7 cellular contexts compared by ENCODE assay signal in the genomic region with DNA sequence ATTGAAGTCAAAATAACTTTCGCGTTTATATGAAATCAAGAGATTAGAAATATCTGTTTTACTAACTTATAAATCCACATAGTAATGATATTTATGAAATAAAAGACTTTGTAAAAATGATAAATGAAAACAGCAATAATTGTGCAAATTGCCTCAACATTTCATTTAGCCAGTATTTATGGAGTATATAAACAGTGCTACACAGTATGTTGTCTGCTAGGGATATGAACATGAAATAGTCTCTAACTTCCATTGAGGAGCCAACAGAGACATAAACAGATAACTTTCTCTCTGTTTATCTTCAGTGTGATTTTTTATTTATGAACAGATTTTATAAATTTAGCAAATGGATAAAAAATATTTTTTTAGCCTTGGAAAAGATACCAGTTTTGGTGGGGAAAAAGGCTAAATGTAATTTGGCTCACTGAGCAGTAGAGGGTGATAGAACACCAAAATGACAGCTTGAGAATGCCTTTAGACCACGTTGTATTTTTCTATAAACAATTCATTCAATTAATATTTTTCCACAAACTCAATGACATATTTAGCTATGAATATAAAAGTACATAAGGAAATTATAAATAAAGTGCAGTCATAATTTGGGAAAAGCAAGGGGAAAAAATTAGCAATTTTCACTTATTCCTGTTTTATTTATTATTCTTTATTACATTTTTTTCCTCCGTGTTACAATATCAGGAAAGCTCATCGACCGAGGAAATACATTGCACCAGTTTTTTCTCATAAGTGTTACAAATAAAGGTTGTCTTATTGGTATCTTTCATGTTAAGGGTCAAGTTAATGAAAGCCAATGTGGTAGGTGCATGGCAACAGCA. TPM values are rescaled to one million over a fixed set of nuclear protein-coding genes. Genes with fewer than 3 reads are reported as not detected.
A peak's percentile ranks its signal among the peaks of the same experiment; 100 is the strongest.
DNase-seq lines count a peak whose midpoint lies in the region; ATAC-seq and TF ChIP-seq lines count a peak whose summit lies in the region.

No MANE protein-coding gene starts in this region.

- H3K36me3 ChIP-seq in SK-N-SH (replicated peaks in 1 of 2; ENCODE audit: control insufficient read depth in 1 of 2, insufficient read depth in 2 of 2, low read length in 1 of 2) (no peaks in the 10 kb centered on the region), prostate gland (no peaks in the 10 kb centered on the region)

- H3K27ac ChIP-seq in SK-N-SH (ENCODE audit: low read depth in 2 of 2, low read length in 1 of 2) (no peak overlapping the region), prostate gland (no peak overlapping the region)

- no peak overlapping the region for H2AFZ ChIP-seq in SK-N-SH (ENCODE audit: low read depth)

- peak; percentile 96 for TF ChIP-seq RAD21 in SK-N-SH (IDR thresholded peaks at IDR 0.05; ENCODE audit: low read length)

- H3F3A ChIP-seq in SK-N-SH (replicated peaks; ENCODE audit: insufficient read depth), result no peaks in the 10 kb centered on the region

- H3K79me2 ChIP-seq in SK-N-SH (ENCODE audit: insufficient read depth), result no peaks in the 10 kb centered on the region

- DNase-seq in GM10248 (ENCODE audit: extremely low spot score), result no peak
- DNase-seq in Kasumi-1 (lab: John Stamatoyannopoulos, UW), result peak; percentile 55 to 72
- peak; percentile 41 for DNase-seq in SK-N-SH
- peak; percentile 53 for DNase-seq in fibroblast of villous mesenchyme (ENCODE audit: low read depth)
- DNase-seq in prostate gland (ENCODE audit: low spot score), result no peak
- no peak for DNase-seq in activated T-cell treated with anti-CD3 and anti-CD28 coated beads, Interleukin-2, amount 50 U/mL, for 1 hour

- intact Hi-C loops in prostate gland (cut with DNase I), result no loop called here

- TF ChIP-seq CTCF in GM10248 (IDR thresholded peaks at IDR 0.05; ENCODE audit: control extremely low read depth, extremely low read depth, low read depth, missing control alignments) (peak; percentile 82), SK-N-SH (IDR thresholded peaks at IDR 0.05) (peak; percentile 96), fibroblast of villous mesenchyme (IDR thresholded peaks at IDR 0.05; ENCODE audit: insufficient read depth, low read depth, low read length) (peak; percentile 81), prostate gland (IDR thresholded peaks at IDR 0.05) (peak; percentile 55 to 92 (median 72))

- H3K4me1 ChIP-seq in SK-N-SH (ENCODE audit: control insufficient read depth in 1 of 2, insufficient read depth in 2 of 2, low read depth in 1 of 2, low read length in 1 of 2) (no peaks in the 10 kb centered on the region; a peak in 1 of 4 replicates), prostate gland (replicated peaks) (no peaks in the 10 kb centered on the region)

- H3K4me2 ChIP-seq in SK-N-SH, result peak overlapping the region; percentile 44; the same call in 1 of the 2 replicates

- POLR2A ChIA-PET in GM10248 (lab: Yijun Ruan, JAX) (no interaction called here), SK-N-SH (lab: Yijun Ruan, JAX) (interaction anchor here (0.8 kb wide), 1 partner anchor 49 kb away, joined by 3 read pairs; no protein-coding TSS in a partner anchor)

- no peak for TF ChIP-seq EP300 in SK-N-SH (IDR thresholded peaks at IDR 0.05; ENCODE audit: borderline replicate concordance in 1 of 2, low read depth in 1 of 2, low read length in 1 of 2)

- H3K4me3 ChIP-seq in SK-N-SH (ENCODE audit: low read depth in 2 of 2, low read length in 1 of 2) (peak overlapping the region in 1 of 2 experiments; percentile 37; a peak in 1 of 4 replicates), fibroblast of villous mesenchyme (ENCODE audit: low read depth, low read length) (no peak overlapping the region), prostate gland (no peak overlapping the region)

- H3K9ac ChIP-seq in SK-N-SH, result no peak overlapping the region

- ATAC-seq in GM18519 (IDR thresholded peaks at IDR 0.05; ENCODE audit: low FRiP score, unreplicated experiment), result no peak

- no peak for TF ChIP-seq POLR2A in prostate gland (IDR thresholded peaks at IDR 0.05)

- CTCF ChIA-PET in GM10248 (lab: Yijun Ruan, JAX) (interaction anchor here (0.6 to 10.8 kb wide), 20 partner anchors 8 to 618 kb away, joined by 3 to 179 read pairs (median 4); partner anchors contain the start of genes EEIG2 and PRPF38B), SK-N-SH (lab: Yijun Ruan, JAX) (interaction anchor here (0.6 to 3.4 kb wide), 35 partner anchors 10 to 735 kb away, joined by 3 to 80 read pairs (median 5); partner anchors contain the start of genes EEIG2 and PRPF38B)

- H3K9me3 ChIP-seq in SK-N-SH, result no peaks in the 10 kb centered on the region
- H3K9me3 ChIP-seq in prostate gland, result no peaks in the 10 kb centered on the region

- no peaks in the 10 kb centered on the region for H3K27me3 ChIP-seq in SK-N-SH (ENCODE audit: insufficient read depth)
- no peaks in the 10 kb centered on the region for H3K27me3 ChIP-seq in prostate gland (replicated peaks; ENCODE audit: insufficient read depth)

- 44% methylated on average over 6 of the region's 6 CpGs for WGBS in SK-N-SH (ENCODE audit: low lambda C conversion rate)
- WGBS in prostate gland, result 39% methylated on average over 6 of the region's 6 CpGs

- no peaks in the 10 kb centered on the region for H3K9me2 ChIP-seq in SK-N-SH

- H4K20me1 ChIP-seq in SK-N-SH (ENCODE audit: insufficient read depth), result no peaks in the 10 kb centered on the region

TF ChIP-seq in SK-N-SH, 30 proteins besides CTCF, POLR2A, EP300 and RAD21:
- TF ChIP-seq GATA2 (CRISPR knock-in tag; IDR thresholded peaks at IDR 0.05), result no peak
- TF ChIP-seq MXI1 (IDR thresholded peaks at IDR 0.05; ENCODE audit: low read depth, low read length), result peak; percentile 62; the same call in 1 of the 2 replicates
- peak; percentile 92 for TF ChIP-seq SMC3 (IDR thresholded peaks at IDR 0.05; ENCODE audit: low read depth, low read length)
- no peak for TF ChIP-seq NFIC (IDR thresholded peaks at IDR 0.05; ENCODE audit: borderline replicate concordance)
- TF ChIP-seq RXRA (IDR thresholded peaks at IDR 0.05; ENCODE audit: borderline replicate concordance, low read depth), result no peak
- no peak for TF ChIP-seq REST (IDR thresholded peaks at IDR 0.05; ENCODE audit: low read depth, low read length)

RNA-seq across cellular contexts. Expression of gene EEIG2, which starts 47.4 kb away (rescaled TPM):
- 2.9 and 3.1 TPM in 2 replicates for polyA plus RNA-seq in SK-N-SH (2012; rRNA removed)
- 4.0 and 4.1 TPM in 2 replicates for polyA plus RNA-seq in SK-N-SH (2012; cell fraction: cytosol; rRNA removed)
- polyA plus RNA-seq in SK-N-SH (2012; cell fraction: nucleus; rRNA removed), result 1.7 and 3.2 TPM in 2 replicates
- total RNA-seq in fibroblast of villous mesenchyme (13.5 and 23.7 TPM in 2 replicates), prostate gland (10 to 100 TPM; 12.4 to 20.3 TPM)

Comparison
In these comparisons a context has a peak if more than half of its experiments do, and no peak if none do; other contexts are left out.
1. DNase-seq: peak in Kasumi-1 (2 of 2), SK-N-SH (single experiment) and fibroblast of villous mesenchyme (single experiment); none in GM10248 (single experiment), prostate gland (single experiment) and activated T-cell treated with anti-CD3 and anti-CD28 coated beads, Interleukin-2, amount 50 U/mL, for 1 hour (single experiment).
2. Peak in every context shown above with its lines, with median percentiles within 50 percentile points of each other: CTCF ChIP-seq.